Comparison of ENCODE assay signal across 21 cellular contexts in the genomic region with DNA sequence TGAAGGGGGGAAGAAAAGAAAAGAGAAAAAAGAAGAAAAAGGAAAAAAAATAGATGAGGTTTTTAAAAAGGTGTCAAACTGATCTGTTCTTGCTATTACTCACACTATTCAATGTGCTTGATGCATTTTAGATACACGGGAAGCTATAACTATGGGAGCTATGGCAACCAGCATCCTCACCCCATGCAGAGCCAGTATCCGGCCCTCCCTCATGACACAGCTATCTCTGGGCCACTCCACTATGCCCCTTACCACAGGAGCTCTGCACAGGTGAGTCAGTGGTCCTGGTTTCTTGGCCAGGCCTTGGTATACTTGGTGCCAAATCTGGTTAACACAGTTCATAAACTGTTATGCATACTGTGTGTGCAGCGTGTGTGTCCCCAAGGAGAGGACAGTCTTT.
"Had no signal": no experiment of that assay in that cellular context is flagged by ENCODE, and none has a peak within 500 bp of the region (broad histone marks: within the 10 kb centered on the region; RNA-seq: fewer than 3 reads in every experiment).

No MANE protein-coding gene starts in this region.

- DNase-seq: activated B cell treated with CpG ODN at 0.5 μM for 24 hours; activated CD4-positive, alpha-beta T cell treated with anti-CD3 and anti-CD28 coated beads for 1 hour; activated CD4-positive, alpha-beta T cell treated with anti-CD3 and anti-CD28 coated beads, Interleukin-2, amount 10 ng/mL, durations not matched to agents 24 days and 14 days; activated CD4-positive, alpha-beta T cell treated with anti-CD3 and anti-CD28 coated beads, Interleukin-2, amount 50 U/mL, for 48 hours; activated gamma-delta T cell; activated naive CD4-positive, alpha-beta T cell treated with anti-CD3 and anti-CD28 coated beads, Interleukin-2, amount 50 U/mL, for 16 hours; activated naive CD8-positive, alpha-beta T cell treated with anti-CD3 and anti-CD28 coated beads, Interleukin-2, amount 10 ng/mL, durations not matched to agents 7 days and 5 days; adrenal gland; anterior cingulate cortex; Karpas-422; MM.1S; NCI-H1105 treated with DMSO at 0.1 percent for 48 hours; NCI-H1436 treated with DMSO at 0.1 percent for 48 hours; NCI-H187; NCI-H2081; NCI-H510A treated with DMSO at 0.1 percent for 48 hours; NCI-H69; PC-9; SHP77 treated with DMSO at 0.1 percent for 48 hours; T1000 had no signal

- H3K27me3 Mint-ChIP-seq: activated B cell treated with CpG ODN at 0.5 μM for 24 hours; activated CD4-positive, alpha-beta T cell treated with anti-CD3 and anti-CD28 coated beads, Interleukin-2, amount 10 ng/mL, durations not matched to agents 24 days and 14 days; activated naive CD8-positive, alpha-beta T cell treated with anti-CD3 and anti-CD28 coated beads, Interleukin-2, amount 10 ng/mL, durations not matched to agents 7 days and 5 days had no signal

- H3K9me3 Mint-ChIP-seq: activated B cell treated with CpG ODN at 0.5 μM for 24 hours; activated CD4-positive, alpha-beta T cell treated with anti-CD3 and anti-CD28 coated beads, Interleukin-2, amount 10 ng/mL, durations not matched to agents 24 days and 14 days had no signal

- H3K27ac Mint-ChIP-seq: activated B cell treated with CpG ODN at 0.5 μM for 24 hours; activated CD4-positive, alpha-beta T cell treated with anti-CD3 and anti-CD28 coated beads, Interleukin-2, amount 10 ng/mL, durations not matched to agents 24 days and 14 days; activated naive CD8-positive, alpha-beta T cell treated with anti-CD3 and anti-CD28 coated beads, Interleukin-2, amount 10 ng/mL, durations not matched to agents 7 days and 5 days; activated T-helper 1 cell treated with anti-CD3 and anti-CD28 coated beads, Interleukin-12 subunit alpha, Interleukin-12 subunit beta, Interleukin-2, Interleukin-4 antibody, amounts not matched to agents 30 ng/mL and 10 ng/mL and 1 ng/mL, durations not matched to agents 14 hours and 24 hours and 36 hours had no signal

- H3K4me3 Mint-ChIP-seq: activated B cell treated with CpG ODN at 0.5 μM for 24 hours; activated CD4-positive, alpha-beta T cell treated with anti-CD3 and anti-CD28 coated beads, Interleukin-2, amount 10 ng/mL, durations not matched to agents 24 days and 14 days; activated naive CD8-positive, alpha-beta T cell treated with anti-CD3 and anti-CD28 coated beads, Interleukin-2, amount 10 ng/mL, durations not matched to agents 7 days and 5 days; activated T-helper 1 cell treated with anti-CD3 and anti-CD28 coated beads, Interleukin-12 subunit alpha, Interleukin-12 subunit beta, Interleukin-2, Interleukin-4 antibody, amounts not matched to agents 30 ng/mL and 10 ng/mL and 1 ng/mL, durations not matched to agents 14 hours and 24 hours and 36 hours had no signal
